In the genomic region with DNA sequence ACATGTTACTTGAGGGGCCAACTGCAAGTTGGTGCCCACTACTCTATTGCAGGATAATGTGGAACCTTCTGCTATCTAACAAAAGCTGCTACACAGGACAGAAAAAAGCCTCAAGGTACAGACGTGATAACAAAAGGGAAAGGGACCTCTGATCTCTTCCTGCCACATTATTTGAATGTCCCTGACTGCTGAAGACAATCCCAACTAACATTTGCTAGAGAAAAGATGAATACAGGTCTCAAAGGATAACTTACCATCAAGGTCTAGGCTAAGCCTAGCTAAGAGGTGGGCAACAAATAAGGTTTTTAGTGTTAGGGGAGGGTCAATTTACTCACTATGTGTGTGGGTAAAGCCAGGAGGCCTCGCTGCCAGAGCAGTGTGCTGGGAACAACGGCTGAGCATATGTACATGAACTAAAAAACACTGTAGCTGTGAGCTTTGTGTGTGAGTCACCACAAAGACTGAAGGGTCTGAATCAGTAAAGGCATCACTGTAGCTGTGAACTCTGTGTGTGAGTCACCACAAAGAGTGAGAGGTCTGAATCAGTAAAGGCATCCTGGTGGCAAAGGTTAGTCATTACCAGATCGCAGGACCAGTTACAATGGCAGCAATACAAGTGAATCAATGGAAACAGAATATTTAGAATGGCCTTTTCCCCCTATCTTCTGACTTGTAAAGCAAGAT, we compare ENCODE assay signal across 8 cellular contexts.
A peak's percentile ranks its signal among the peaks of the same experiment; 100 is the strongest.
DNase-seq lines count a peak whose midpoint lies in the region; ATAC-seq and TF ChIP-seq lines count a peak whose summit lies in the region.

No MANE protein-coding gene starts in this region.

- H3K27me3 ChIP-seq in neuron (ENCODE audit: insufficient read depth, low read length) (no peaks in the 10 kb centered on the region), uterus (no peaks in the 10 kb centered on the region)

- peak; percentile 43 for DNase-seq in ELF-1 (ENCODE audit: low read depth, low spot score)
- peak; percentile 100 for DNase-seq in RKO (ENCODE audit: low spot score)
- DNase-seq in astrocyte of the hippocampus (ENCODE audit: low read depth, low spot score) = peak; percentile 98
- DNase-seq in uterus = no peak
- DNase-seq in COLO668 (lab: John Stamatoyannopoulos, UW; ENCODE audit: unreplicated experiment) = no peak
- DNase-seq in NCI-H2081 (lab: John Stamatoyannopoulos, UW) = no peak

- H3K4me1 ChIP-seq in neuron (ENCODE audit: insufficient read depth, low read length) (peaks cover 13% of the 10 kb centered on the region), uterus (no peaks in the 10 kb centered on the region)

- peak; percentile 92 for ATAC-seq in HG02763 (IDR thresholded peaks at IDR 0.05; ENCODE audit: unreplicated experiment)

- H2AFZ ChIP-seq in neuron (ENCODE audit: low read depth, low read length) = peak overlapping the region; percentile 11

- intact Hi-C loops in uterus (cut with DNase I; ENCODE audit: low total_unique reads) = no loop called here

- H3K27ac ChIP-seq in uterus = no peak overlapping the region

- no peaks in the 10 kb centered on the region for H3K36me3 ChIP-seq in neuron (ENCODE audit: insufficient read depth, low read length)
- H3K36me3 ChIP-seq in uterus = no peaks in the 10 kb centered on the region

- H3K9me3 ChIP-seq in neuron (ENCODE audit: low read length) (no peaks in the 10 kb centered on the region), uterus (no peaks in the 10 kb centered on the region)

- TF ChIP-seq CTCF in uterus (IDR thresholded peaks at IDR 0.05) = no peak

- no peak for TF ChIP-seq POLR2A in uterus (IDR thresholded peaks at IDR 0.05)

- H3K4me3 ChIP-seq in neuron (ENCODE audit: low read length) (no peak overlapping the region), uterus (no peak overlapping the region)

Comparison
In these comparisons a context has a peak if more than half of its experiments do, and no peak if none do; other contexts are left out.
1. DNase-seq: peak in ELF-1 (single experiment), RKO (single experiment) and astrocyte of the hippocampus (single experiment); none in uterus (0 of 2), COLO668 (single experiment) and NCI-H2081 (0 of 2).